8 cellular contexts compared by ENCODE assay signal in the genomic region with DNA sequence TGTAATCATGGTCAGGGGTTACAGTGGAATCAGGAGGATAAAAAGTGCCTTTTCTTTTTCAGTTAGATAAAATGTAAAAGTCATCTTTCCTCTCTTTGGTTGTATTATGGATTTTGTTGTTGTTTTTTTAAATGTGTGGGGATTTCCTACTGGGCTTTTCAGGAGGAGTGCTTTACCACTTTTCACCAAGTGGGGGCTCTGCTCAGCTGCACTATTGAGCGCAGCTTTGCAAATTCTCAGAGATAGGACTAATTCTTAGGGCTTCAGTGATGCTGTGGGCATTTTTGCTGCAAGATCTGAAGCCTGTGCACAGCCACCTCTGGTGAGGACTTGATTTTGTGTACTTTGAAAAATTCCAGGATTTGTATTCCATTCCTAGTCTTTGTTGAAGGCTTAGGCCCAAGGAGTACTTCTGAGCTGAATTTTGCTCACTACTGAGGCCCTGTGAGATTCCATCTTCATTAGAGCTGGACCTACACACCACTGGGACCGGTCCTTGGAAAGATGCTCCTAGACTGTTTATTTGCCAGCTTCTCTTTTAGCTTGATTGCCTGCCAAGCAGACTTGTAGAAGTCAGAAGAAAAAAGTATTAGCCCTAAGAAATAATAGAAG. TPM values are rescaled to one million over a fixed set of nuclear protein-coding genes. Genes with fewer than 3 reads are reported as not detected.
DNase-seq lines count a peak whose midpoint lies in the region; ATAC-seq and TF ChIP-seq lines count a peak whose summit lies in the region.

No MANE protein-coding gene starts in this region.

- CTCF ChIA-PET in mammary epithelial cell (lab: Charles Lee; ENCODE audit: low non-redundant PET): no interaction called here
- CTCF ChIA-PET in activated CD8-positive, alpha-beta memory T cell treated with anti-CD3 and anti-CD28 coated beads, Interleukin-2, amount 10 ng/mL, durations not matched to agents 7 days and 5 days (lab: Charles Lee): interaction anchor here (0.7 to 2.4 kb wide), 12 partner anchors 10 to 551 kb away, joined by 3 to 16 read pairs (median 4); no protein-coding TSS in a partner anchor

- no peaks in the 10 kb centered on the region for H3K27me3 ChIP-seq in KMS-11 (ENCODE audit: insufficient read depth, low read depth)
- no peaks in the 10 kb centered on the region for H3K27me3 ChIP-seq in mammary epithelial cell (ENCODE audit: insufficient read depth, low read length)

- H3K4me1 ChIP-seq in KMS-11 (ENCODE audit: low read depth, poor library complexity, severe bottlenecking) (peaks cover 8% of the 10 kb centered on the region), mammary epithelial cell (ENCODE audit: insufficient read depth, low read length) (peaks cover 14% of the 10 kb centered on the region)

- no peak overlapping the region for H3K27ac ChIP-seq in KMS-11
- H3K27ac ChIP-seq in mammary epithelial cell (ENCODE audit: insufficient read depth, low read depth, low read length): no peak overlapping the region

- dilution Hi-C loops in mammary epithelial cell (cut with HindIII; ENCODE audit: low sequenced_read_pairs): no loop called here

- in situ Hi-C loops in G401 (cut with HindIII; ENCODE audit: low sequenced_read_pairs): no loop called here
- in situ Hi-C loops in mammary epithelial cell (cut with MboI; ENCODE audit: low sequenced_read_pairs in 2 of 2): no loop called here

- BruUV-seq in mammary epithelial cell (replicated peaks; lab: Mats Ljungman, UMichigan): no TSS peak

- WGBS in mammary epithelial cell (ENCODE audit: low coverage, missing lambda C conversion rate): 31% methylated on average over 2 of the region's 2 CpGs

- H3K79me2 ChIP-seq in KMS-11 (ENCODE audit: insufficient read depth, low read depth) (no peaks in the 10 kb centered on the region), mammary epithelial cell (ENCODE audit: insufficient read depth, low read length) (peaks cover 5% of the 10 kb centered on the region)

- no peak overlapping the region for H3K4me3 Mint-ChIP-seq in activated CD8-positive, alpha-beta memory T cell treated with anti-CD3 and anti-CD28 coated beads, Interleukin-2, amount 10 ng/mL, durations not matched to agents 7 days and 5 days

- peaks cover 20% of the 10 kb centered on the region for H3K4me1 Mint-ChIP-seq in activated CD8-positive, alpha-beta memory T cell treated with anti-CD3 and anti-CD28 coated beads, Interleukin-2, amount 10 ng/mL, durations not matched to agents 7 days and 5 days

- no peak overlapping the region for H3K27ac Mint-ChIP-seq in activated CD8-positive, alpha-beta memory T cell treated with anti-CD3 and anti-CD28 coated beads, Interleukin-2, amount 10 ng/mL, durations not matched to agents 7 days and 5 days

- H3K4me2 ChIP-seq in KMS-11 (no peak overlapping the region), mammary epithelial cell (ENCODE audit: insufficient read depth, low read depth, low read length) (no peak overlapping the region)

- H2AFZ ChIP-seq in KMS-11 (ENCODE audit: low read depth) (no peak overlapping the region), mammary epithelial cell (ENCODE audit: low read depth, low read length) (no peak overlapping the region)

- H3K4me3 ChIP-seq in KMS-11 (IDR thresholded peaks at IDR 0.05; ENCODE audit: insufficient read depth, low read depth, low read length): no peak overlapping the region
- H3K4me3 ChIP-seq in mammary epithelial cell (replicated peaks in 1 of 3; ENCODE audit: insufficient read depth in 1 of 3, low read depth in 2 of 3, low read length in 3 of 3): no peak overlapping the region

- H4K20me1 ChIP-seq in KMS-11 (ENCODE audit: insufficient read depth): no peaks in the 10 kb centered on the region
- H4K20me1 ChIP-seq in mammary epithelial cell (ENCODE audit: insufficient read depth, low read length): no peaks in the 10 kb centered on the region

- H3K36me3 Mint-ChIP-seq in activated CD8-positive, alpha-beta memory T cell treated with anti-CD3 and anti-CD28 coated beads, Interleukin-2, amount 10 ng/mL, durations not matched to agents 7 days and 5 days: no peaks in the 10 kb centered on the region

- ATAC-seq in HG03175 (IDR thresholded peaks at IDR 0.05; ENCODE audit: unreplicated experiment): no peak
- no peak for ATAC-seq in activated CD8-positive, alpha-beta memory T cell treated with anti-CD3 and anti-CD28 coated beads, Interleukin-2, amount 10 ng/mL, durations not matched to agents 7 days and 5 days
- ATAC-seq in HG02973 (IDR thresholded peaks at IDR 0.05; ENCODE audit: unreplicated experiment): no peak

- TF ChIP-seq CTCF in KMS-11 (conservative IDR thresholded peaks at IDR 0.05; ENCODE audit: low read depth, low read length): peak; percentile 74
- TF ChIP-seq CTCF in mammary epithelial cell (conservative IDR thresholded peaks at IDR 0.05 in 1 of 2, IDR thresholded peaks at IDR 0.05 in 1 of 2; ENCODE audit: extremely low read depth in 1 of 2, insufficient read depth in 1 of 2, low read depth in 1 of 2, low read length in 2 of 2): peak; percentile 65 to 68

- H3K36me3 ChIP-seq in KMS-11 (ENCODE audit: insufficient read depth): no peaks in the 10 kb centered on the region
- no peaks in the 10 kb centered on the region for H3K36me3 ChIP-seq in mammary epithelial cell (ENCODE audit: insufficient read depth, low read length)

- H3K27me3 Mint-ChIP-seq in activated CD8-positive, alpha-beta memory T cell treated with anti-CD3 and anti-CD28 coated beads, Interleukin-2, amount 10 ng/mL, durations not matched to agents 7 days and 5 days: no peaks in the 10 kb centered on the region

- peak; percentile 78 for DNase-seq in G401 (ENCODE audit: low spot score)
- DNase-seq in mammary epithelial cell: no peak
- DNase-seq in mucosa of gallbladder (ENCODE audit: low spot score): peak; percentile 47
- DNase-seq in activated CD8-positive, alpha-beta memory T cell treated with anti-CD3 and anti-CD28 coated beads, Interleukin-2, amount 10 ng/mL, durations not matched to agents 7 days and 5 days: no peak
- DNase-seq in stimulated activated CD4-positive, alpha-beta T cell treated with anti-CD3 and anti-CD28 coated beads, Interleukin-12 subunit alpha, Interleukin-12 subunit beta, amount 100 ng/mL, for 4 hours: no peak

- H3K9me3 ChIP-seq in mammary epithelial cell (replicated peaks; ENCODE audit: insufficient read depth, low read length): no peaks in the 10 kb centered on the region

- no peaks in the 10 kb centered on the region for H3K9me3 Mint-ChIP-seq in activated CD8-positive, alpha-beta memory T cell treated with anti-CD3 and anti-CD28 coated beads, Interleukin-2, amount 10 ng/mL, durations not matched to agents 7 days and 5 days (ENCODE audit: low read depth)

- intact Hi-C loops in mammary epithelial cell (cut with micrococcal nuclease): loop anchor here (1.0 to 2.0 kb wide), 2 partner anchors 25 to 44 kb away; no protein-coding TSS in a partner anchor

- no peak overlapping the region for H3K9ac ChIP-seq in KMS-11
- H3K9ac ChIP-seq in mammary epithelial cell (ENCODE audit: insufficient read depth, low read length): no peak overlapping the region

RNA-seq across cellular contexts. Expression of a gene that starts 7.5 kb away (rescaled TPM):
- total RNA-seq in G401 (2014; rRNA removed; shearing (Covaris generic)): 37.1 and 50.7 TPM in 2 replicates
- total RNA-seq in mammary epithelial cell (10 to 100 TPM; 35.5 to 38.3 TPM), mucosa of gallbladder (61.4 TPM)
- 36.8 TPM for polyA plus RNA-seq in mammary epithelial cell
- 19.7 TPM for polyA minus RNA-seq in mammary epithelial cell
- total RNA-seq in activated CD8-positive, alpha-beta memory T cell treated with anti-CD3 and anti-CD28 coated beads, Interleukin-2, amount 10 ng/mL, durations not matched to agents 7 days and 5 days: 10 to 100 TPM; 27.9 to 39.5 TPM

Comparison
In these comparisons a context has a peak if more than half of its experiments do, and no peak if none do; other contexts are left out.
1. DNase-seq: peak in G401 (single experiment) and mucosa of gallbladder (single experiment); none in mammary epithelial cell (single experiment), activated CD8-positive, alpha-beta memory T cell treated with anti-CD3 and anti-CD28 coated beads, Interleukin-2, amount 10 ng/mL, durations not matched to agents 7 days and 5 days (single experiment) and stimulated activated CD4-positive, alpha-beta T cell treated with anti-CD3 and anti-CD28 coated beads, Interleukin-12 subunit alpha, Interleukin-12 subunit beta, amount 100 ng/mL, for 4 hours (single experiment).